ENCODE assay signal across 25 cellular contexts in genomic region chr2:168500516-168500915, GRCh38.
"Had no signal": no experiment of that assay in that cellular context is flagged by ENCODE, and none has a peak within 500 bp of the region (broad histone marks: within the 10 kb centered on the region; RNA-seq: fewer than 3 reads in every experiment).

No MANE protein-coding gene starts in this region.

- H3K4me1 ChIP-seq: sigmoid colon, testis, uterus had no signal

- H3K4me3 ChIP-seq: esophagus muscularis mucosa, gastrocnemius medialis, sigmoid colon, testis, uterus had no signal

- H3K27me3 ChIP-seq: esophagus muscularis mucosa, gastrocnemius medialis, sigmoid colon, testis, uterus had no signal

- H3K4me3 Mint-ChIP-seq: activated CD4-positive, alpha-beta T cell treated with anti-CD3 and anti-CD28 coated beads, Interleukin-2, amount 10 ng/mL, durations not matched to agents 7 days and 5 days; activated CD8-positive, alpha-beta memory T cell treated with anti-CD3 and anti-CD28 coated beads, Interleukin-2, amount 10 ng/mL, durations not matched to agents 7 days and 5 days; activated CD8-positive, alpha-beta T cell treated with anti-CD3 and anti-CD28 coated beads for 36 hours; activated naive CD8-positive, alpha-beta T cell treated with anti-CD3 and anti-CD28 coated beads, Interleukin-2, amount 50 U/mL, for 24 hours had no signal

- H3K36me3 ChIP-seq: esophagus muscularis mucosa, gastrocnemius medialis, sigmoid colon, uterus, WERI-Rb-1 had no signal

- H3K27ac ChIP-seq: esophagus muscularis mucosa, gastrocnemius medialis, sigmoid colon, testis, uterus, WERI-Rb-1 had no signal

- H3K27ac Mint-ChIP-seq: activated CD4-positive, alpha-beta T cell treated with anti-CD3 and anti-CD28 coated beads, Interleukin-2, amount 10 ng/mL, durations not matched to agents 7 days and 5 days; activated CD8-positive, alpha-beta memory T cell treated with anti-CD3 and anti-CD28 coated beads, Interleukin-2, amount 10 ng/mL, durations not matched to agents 7 days and 5 days; activated CD8-positive, alpha-beta T cell treated with anti-CD3 and anti-CD28 coated beads for 36 hours; activated naive CD8-positive, alpha-beta T cell treated with anti-CD3 and anti-CD28 coated beads, Interleukin-2, amount 50 U/mL, for 24 hours had no signal

- ATAC-seq: activated CD8-positive, alpha-beta memory T cell treated with anti-CD3 and anti-CD28 coated beads, Interleukin-2, amount 10 ng/mL, durations not matched to agents 7 days and 5 days; activated CD8-positive, alpha-beta T cell treated with anti-CD3 and anti-CD28 coated beads for 36 hours; activated naive CD8-positive, alpha-beta T cell treated with anti-CD3 and anti-CD28 coated beads, Interleukin-2, amount 50 U/mL, for 24 hours; gastrocnemius medialis; left ventricle myocardium superior had no signal

- DNase-seq: activated CD4-positive, alpha-beta T cell treated with anti-CD3 and anti-CD28 coated beads, Interleukin-2, amount 10 ng/mL, durations not matched to agents 7 days and 5 days; activated CD4-positive, CD25-positive, alpha-beta regulatory T cell treated with anti-CD3 and anti-CD28 coated beads, Interleukin-2, amount 50 U/mL, for 72 hours; activated CD8-positive, alpha-beta memory T cell treated with anti-CD3 and anti-CD28 coated beads, Interleukin-2, amount 10 ng/mL, durations not matched to agents 7 days and 5 days; activated CD8-positive, alpha-beta T cell treated with anti-CD3 and anti-CD28 coated beads for 36 hours; activated effector memory CD4-positive, alpha-beta T cell treated with anti-CD3 and anti-CD28 coated beads, Interleukin-2, amount 50 U/mL, for 16 hours; activated naive CD4-positive, alpha-beta T cell treated with anti-CD3 and anti-CD28 coated beads, Interleukin-2, amount 50 U/mL, for 16 hours; activated naive CD8-positive, alpha-beta T cell treated with anti-CD3 and anti-CD28 coated beads, Interleukin-2, amount 50 U/mL, for 24 hours; activated T-cell treated with anti-CD3 and anti-CD28 coated beads for 4 hours; aorta; central memory CD4-positive, alpha-beta T cell; effector memory CD4-positive, alpha-beta T cell; gastrocnemius medialis; head of caudate nucleus; hypothalamus; left ventricle myocardium superior; mammary epithelial cell; occipital lobe; sigmoid colon; stimulated activated CD4-positive, alpha-beta T cell treated with anti-CD3 and anti-CD28 coated beads, Interleukin-2, amount 100 ng/mL, for 48 hours; stimulated activated CD8-positive, alpha-beta memory T cell treated with anti-CD3 and anti-CD28 coated beads, Interleukin-4, amount 100 ng/mL, for 48 hours; stimulated activated naive CD4-positive, alpha-beta T cell; testis; uterus; WERI-Rb-1 had no signal

- H3K27me3 Mint-ChIP-seq: activated CD4-positive, alpha-beta T cell treated with anti-CD3 and anti-CD28 coated beads, Interleukin-2, amount 10 ng/mL, durations not matched to agents 7 days and 5 days; activated CD8-positive, alpha-beta T cell treated with anti-CD3 and anti-CD28 coated beads for 36 hours; activated naive CD8-positive, alpha-beta T cell treated with anti-CD3 and anti-CD28 coated beads, Interleukin-2, amount 50 U/mL, for 24 hours had no signal

- H3K9me3 ChIP-seq: esophagus muscularis mucosa, gastrocnemius medialis, sigmoid colon, testis, uterus had no signal
